ENCODE assay signal across 12 cellular contexts in genomic region chr4:186058253-186058979, GRCh38. TPM values are rescaled to one million over a fixed set of nuclear protein-coding genes. Genes with fewer than 3 reads are reported as not detected.
DNase-seq lines count a peak whose midpoint lies in the region; ATAC-seq, FAIRE-seq and TF ChIP-seq lines count a peak whose summit lies in the region.
"Had no signal": no experiment of that assay in that cellular context is flagged by ENCODE, and none has a peak within 500 bp of the region (broad histone marks: within the 10 kb centered on the region; RNA-seq: fewer than 3 reads in every experiment).

No MANE protein-coding gene starts in this region.

- H3K36me3 Mint-ChIP-seq in stimulated activated effector memory CD8-positive, alpha-beta T cell treated with anti-CD3 and anti-CD28 coated beads, Interleukin-12 subunit alpha, Interleukin-12 subunit beta, amount 100 ng/mL, for 72 hours = no peaks in the 10 kb centered on the region

- no peaks in the 10 kb centered on the region for H3K4me1 ChIP-seq in OCI-LY7 (ENCODE audit: insufficient read depth, low read length, poor library complexity, severe bottlenecking)
- H3K4me1 ChIP-seq: gastroesophageal sphincter, uterus had no signal

- no TSS peak for BruUV-seq in OCI-LY7 (replicated peaks; lab: Mats Ljungman, UMichigan)

- H3K79me2 ChIP-seq in OCI-LY7 (ENCODE audit: insufficient read depth, low read depth, low read length) = no peaks in the 10 kb centered on the region

- H3K9me3 ChIP-seq in OCI-LY7 (ENCODE audit: low read length) = no peaks in the 10 kb centered on the region
- H3K9me3 ChIP-seq: gastroesophageal sphincter, uterus had no signal

- H3K27ac ChIP-seq in OCI-LY7 (ENCODE audit: low read depth, low read length, poor library complexity, severe bottlenecking) = no peak overlapping the region
- H3K27ac ChIP-seq: cardiac muscle cell, gastroesophageal sphincter, uterus had no signal

- no peak overlapping the region for H2AFZ ChIP-seq in OCI-LY7 (ENCODE audit: low read length)

- no peaks in the 10 kb centered on the region for H4K20me1 ChIP-seq in OCI-LY7 (ENCODE audit: insufficient read depth, low read length)

- no peaks in the 10 kb centered on the region for H3K36me3 ChIP-seq in OCI-LY7 (ENCODE audit: insufficient read depth, low read length)
- H3K36me3 ChIP-seq: cardiac muscle cell, gastroesophageal sphincter, uterus had no signal

- intact Hi-C loops in OCI-LY7 (cut with micrococcal nuclease; ENCODE audit: unreplicated experiment) = no loop called here

- no peak for TF ChIP-seq CTCF in OCI-LY7 (conservative IDR thresholded peaks at IDR 0.05; ENCODE audit: low read length)

- no peak overlapping the region for H3K4me3 Mint-ChIP-seq in stimulated activated effector memory CD8-positive, alpha-beta T cell treated with anti-CD3 and anti-CD28 coated beads, Interleukin-12 subunit alpha, Interleukin-12 subunit beta, amount 100 ng/mL, for 72 hours

- no peak for FAIRE-seq in RCC 7860 (lab: Jason Lieb, UNC)

- DNase-seq in stimulated activated effector memory CD8-positive, alpha-beta T cell treated with anti-CD3 and anti-CD28 coated beads, Interleukin-12 subunit alpha, Interleukin-12 subunit beta, amount 100 ng/mL, for 72 hours (ENCODE audit: low spot score in 2 of 2) = no peak
- DNase-seq in RCC 7860 (ENCODE audit: low spot score) (no peak), OCI-LY7 (ENCODE audit: low spot score) (no peak), T1000 (lab: John Stamatoyannopoulos, UW) (no peak)
- DNase-seq: activated CD4-positive, alpha-beta T cell treated with anti-CD3 and anti-CD28 coated beads for 4 hours; stimulated activated CD4-positive, alpha-beta T cell treated with anti-CD3 and anti-CD28 coated beads, Interleukin-4, amount 100 ng/mL, for 1 hour; uterus had no signal

- H3K4me2 ChIP-seq in OCI-LY7 (ENCODE audit: low read length) = no peak overlapping the region

- POLR2A ChIA-PET in OCI-LY7 (lab: Charles Lee) = no interaction called here

- H3K9me3 Mint-ChIP-seq in stimulated activated effector memory CD8-positive, alpha-beta T cell treated with anti-CD3 and anti-CD28 coated beads, Interleukin-12 subunit alpha, Interleukin-12 subunit beta, amount 100 ng/mL, for 72 hours = peaks cover 3% of the 10 kb centered on the region

- no peak overlapping the region for H3K4me3 ChIP-seq in OCI-LY7 (ENCODE audit: low read depth, low read length, poor library complexity, severe bottlenecking)
- H3K4me3 ChIP-seq: cardiac muscle cell, gastroesophageal sphincter, uterus had no signal

- CTCF ChIA-PET in OCI-LY7 (lab: Charles Lee; ENCODE audit: unreplicated experiment) = no interaction called here

- no peak overlapping the region for H3K27ac Mint-ChIP-seq in stimulated activated effector memory CD8-positive, alpha-beta T cell treated with anti-CD3 and anti-CD28 coated beads, Interleukin-12 subunit alpha, Interleukin-12 subunit beta, amount 100 ng/mL, for 72 hours

- no peaks in the 10 kb centered on the region for H3K9me2 ChIP-seq in OCI-LY7 (ENCODE audit: insufficient read depth, low read length)

- ATAC-seq in GM19035 (IDR thresholded peaks at IDR 0.05; ENCODE audit: unreplicated experiment) (peak; percentile 100), HG02588 (IDR thresholded peaks at IDR 0.05; ENCODE audit: unreplicated experiment) (peak; percentile 100), HG03469 (IDR thresholded peaks at IDR 0.05; ENCODE audit: unreplicated experiment) (peak; percentile 98)
- peak; percentile 90 for ATAC-seq in stimulated activated effector memory CD8-positive, alpha-beta T cell treated with anti-CD3 and anti-CD28 coated beads, Interleukin-12 subunit alpha, Interleukin-12 subunit beta, amount 100 ng/mL, for 72 hours
- ATAC-seq: gastroesophageal sphincter had no signal

- peaks cover 13% of the 10 kb centered on the region for H3K4me1 Mint-ChIP-seq in stimulated activated effector memory CD8-positive, alpha-beta T cell treated with anti-CD3 and anti-CD28 coated beads, Interleukin-12 subunit alpha, Interleukin-12 subunit beta, amount 100 ng/mL, for 72 hours

RNA-seq across cellular contexts. Expression of gene TLR3, which starts 10.5 kb away (rescaled TPM):
- total RNA-seq in OCI-LY7 (2014; rRNA removed; shearing (Covaris generic)) = 0.26 and 0.38 TPM in 2 replicates
- total RNA-seq in OCI-LY7 (2022) = 0.53 and 0.77 TPM in 2 replicates
- total RNA-seq: cardiac muscle cell had no signal

RNA-seq across cellular contexts. Expression of gene FAM149A, which starts 46.1 kb away (rescaled TPM):
- total RNA-seq in OCI-LY7 (2014; rRNA removed; shearing (Covaris generic)) = not detected in 2 replicates
- total RNA-seq in OCI-LY7 (2022) = not detected in 2 replicates
